Comparison of ENCODE assay signal across 34 cellular contexts in the genomic region with DNA sequence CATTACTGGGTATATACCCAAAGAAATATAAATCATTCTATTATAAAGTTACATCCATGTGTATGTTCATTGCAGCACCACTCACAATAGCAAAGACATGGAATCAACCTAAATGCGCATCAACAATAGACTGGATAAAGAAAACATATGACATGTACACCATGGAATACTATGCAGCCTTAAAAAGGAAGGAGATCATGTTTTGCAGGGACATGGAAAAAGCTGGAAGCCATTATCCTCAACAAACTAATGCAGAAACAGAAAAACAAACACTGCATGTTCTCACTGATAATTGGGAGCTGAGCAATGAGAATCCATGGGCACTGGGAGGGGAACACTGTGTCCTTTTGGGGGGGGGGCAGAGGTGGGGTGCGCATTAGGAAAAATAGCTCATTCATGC. TPM values are rescaled to one million over a fixed set of nuclear protein-coding genes. Genes with fewer than 3 reads are reported as not detected.
"Had no signal": no experiment of that assay in that cellular context is flagged by ENCODE, and none has a peak within 500 bp of the region (broad histone marks: within the 10 kb centered on the region; RNA-seq: fewer than 3 reads in every experiment).

No MANE protein-coding gene starts in this region.

- H3K27me3 ChIP-seq: adrenal gland, ascending aorta, body of pancreas, brain microvascular endothelial cell, breast epithelium, cardiac muscle cell had no signal

- ATAC-seq: activated naive CD4-positive, alpha-beta T cell treated with anti-CD3 and anti-CD28 coated beads, Interleukin-2, amount 50 U/mL, for 72 hours; activated naive CD8-positive, alpha-beta T cell treated with anti-CD3 and anti-CD28 coated beads, Interleukin-2, amount 50 U/mL, for 24 hours; activated T-cell treated with anti-CD3 and anti-CD28 coated beads, Interleukin-2, amount 50 U/mL, for 4 hours; activated T-cell treated with anti-CD3 and anti-CD28 coated beads, Interleukin-2, amount 50 U/mL, for 72 hours; activated T-helper 17 cell treated with anti-CD3 and anti-CD28 coated beads, Interleukin-2, amount 50 U/mL, for 72 hours; body of pancreas had no signal

- FAIRE-seq: astrocyte, bronchial epithelial cell had no signal

- DNase-seq: activated effector memory CD4-positive, alpha-beta T cell treated with anti-CD3 and anti-CD28 coated beads, Interleukin-2, amount 50 U/mL, for 16 hours; activated effector memory CD4-positive, alpha-beta T cell treated with Interleukin-2 at 50 U/mL for 16 hours; activated gamma-delta T cell; activated gamma-delta T cell treated with Interleukin-2 at 50 U/mL for 16 hours; activated naive CD4-positive, alpha-beta T cell; activated naive CD4-positive, alpha-beta T cell treated with anti-CD3 and anti-CD28 coated beads for 36 hours; activated naive CD4-positive, alpha-beta T cell treated with anti-CD3 and anti-CD28 coated beads, Interleukin-2, amount 10 ng/mL, durations not matched to agents 7 days and 5 days; activated naive CD4-positive, alpha-beta T cell treated with anti-CD3 and anti-CD28 coated beads, Interleukin-2, amount 50 U/mL, for 16 hours; activated naive CD4-positive, alpha-beta T cell treated with Interleukin-2 at 50 U/mL for 16 hours; activated naive CD8-positive, alpha-beta T cell treated with anti-CD3 and anti-CD28 coated beads for 36 hours; activated naive CD8-positive, alpha-beta T cell treated with anti-CD3 and anti-CD28 coated beads, Interleukin-2, amount 10 ng/mL, durations not matched to agents 7 days and 5 days; activated naive CD8-positive, alpha-beta T cell treated with anti-CD3 and anti-CD28 coated beads, Interleukin-2, amount 50 U/mL, for 24 hours; activated T-cell treated with anti-CD3 and anti-CD28 coated beads, Interleukin-2, amount 50 U/mL, for 1 hour; activated T-cell treated with anti-CD3 and anti-CD28 coated beads, Interleukin-2, amount 50 U/mL, for 24 hours; activated T-cell treated with anti-CD3 and anti-CD28 coated beads, Interleukin-2, amount 50 U/mL, for 4 hours; activated T-cell treated with anti-CD3 and anti-CD28 coated beads, Interleukin-2, amount 50 U/mL, for 48 hours; activated T-cell treated with anti-CD3 and anti-CD28 coated beads, Interleukin-2, amount 50 U/mL, for 72 hours; adrenal gland; amniotic stem cell; amygdala; anterior cingulate cortex; aorta; body of pancreas; brain microvascular endothelial cell; central memory CD4-positive, alpha-beta T cell; cerebellar nuclear complex had no signal

- H3K9me3 ChIP-seq: adrenal gland, ascending aorta, body of pancreas, breast epithelium had no signal

- H3K4me1 ChIP-seq: adrenal gland, ascending aorta, body of pancreas, breast epithelium had no signal

- H3K36me3 ChIP-seq: adrenal gland, ascending aorta, brain microvascular endothelial cell, breast epithelium, cardiac muscle cell had no signal

- H3K27ac ChIP-seq: adrenal gland, ascending aorta, body of pancreas, brain microvascular endothelial cell, breast epithelium, cardiac muscle cell had no signal

- H3K4me3 ChIP-seq: adrenal gland, ascending aorta, body of pancreas, breast epithelium, cardiac muscle cell had no signal

RNA-seq across cellular contexts. Expression of gene HLA-G, which starts 50.9 kb away (rescaled TPM):
- total RNA-seq: ascending aorta, breast epithelium, cardiac muscle cell, cerebellum had no signal
- polyA plus RNA-seq: adrenal gland had no signal
